In the genomic region with DNA sequence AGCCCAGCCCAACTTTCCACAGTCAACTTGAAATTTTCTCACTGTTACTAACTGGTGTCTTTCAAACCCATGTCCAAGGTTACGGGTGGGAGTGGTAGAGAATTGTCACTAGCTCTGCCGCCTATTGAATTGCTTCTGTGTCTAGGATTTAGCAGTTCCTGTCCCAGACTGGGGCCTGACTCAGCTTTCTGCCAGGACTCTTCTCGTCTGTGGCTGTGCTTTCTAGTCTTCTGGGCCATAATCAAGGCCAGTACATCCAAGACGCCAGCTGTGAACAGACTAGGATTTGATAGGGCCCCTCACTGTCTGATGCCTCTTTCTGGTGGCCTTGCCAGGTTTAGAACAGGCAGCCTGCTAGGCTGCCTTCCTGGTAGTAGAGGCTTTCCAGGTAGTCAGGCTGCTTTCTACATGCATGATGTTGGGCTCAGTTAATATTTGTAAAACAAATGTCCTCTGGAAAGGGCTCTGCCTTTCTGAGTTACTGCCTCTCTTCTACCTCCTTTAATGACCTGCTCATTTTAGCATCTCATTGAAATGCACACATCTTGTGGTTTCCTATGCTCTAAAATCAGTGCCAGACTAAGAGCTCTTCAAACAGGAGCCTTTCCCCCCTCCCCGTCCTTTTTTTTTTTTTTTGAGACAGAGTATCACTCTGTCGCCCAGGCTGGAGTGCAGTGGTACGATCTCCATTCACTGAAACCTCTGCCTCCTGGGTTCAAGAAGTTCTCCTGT, we compare ENCODE assay signal across 13 cellular contexts. TPM values are rescaled to one million over a fixed set of nuclear protein-coding genes. Genes with fewer than 3 reads are reported as not detected.
DNase-seq lines count a peak whose midpoint lies in the region; ATAC-seq and TF ChIP-seq lines count a peak whose summit lies in the region.
"Had no signal": no experiment of that assay in that cellular context is flagged by ENCODE, and none has a peak within 500 bp of the region (broad histone marks: within the 10 kb centered on the region; RNA-seq: fewer than 3 reads in every experiment).

No MANE protein-coding gene starts in this region.

- H3K36me3 ChIP-seq in MM.1S (replicated peaks; ENCODE audit: insufficient read depth, low read length), result no peaks in the 10 kb centered on the region
- H3K36me3 ChIP-seq: cardiac muscle cell had no signal

- H3K9me3 Mint-ChIP-seq in natural killer cell treated with Interleukin-12 subunit alpha and Interleukin-12 subunit beta and Interleukin-15 and Interleukin-18, amount 100 ng/mL, for 72 hours, result peaks cover 4% of the 10 kb centered on the region
- H3K9me3 Mint-ChIP-seq in natural killer cell, result no peaks in the 10 kb centered on the region
- no peaks in the 10 kb centered on the region for H3K9me3 Mint-ChIP-seq in T-helper 1 cell treated with Interleukin-12 subunit alpha and Interleukin-12 subunit beta and Interleukin-4 antibody, amounts not matched to agents 30 μg/mL and 1 μg/mL, for 36 hours
- no peaks in the 10 kb centered on the region for H3K9me3 Mint-ChIP-seq in stimulated activated naive CD8-positive, alpha-beta T cell treated with anti-CD3 and anti-CD28 coated beads, Interleukin-15, Interleukin-2, amounts not matched to agents 100 ng/mL and 50 ng/mL, for 24 hours
- H3K9me3 Mint-ChIP-seq: neural crest cell had no signal

- ATAC-seq in natural killer cell treated with Interleukin-12 subunit alpha and Interleukin-12 subunit beta and Interleukin-15 and Interleukin-18, amount 100 ng/mL, for 72 hours, result peak in 1 of 2 donors; percentile 19
- no peak for ATAC-seq in natural killer cell
- ATAC-seq: HCT116 had no signal

- H3K9me2 ChIP-seq in MM.1S (replicated peaks; ENCODE audit: insufficient read depth, low read length), result no peaks in the 10 kb centered on the region

- peak overlapping the region; percentile 83 to 94 for H3K27ac Mint-ChIP-seq in natural killer cell treated with Interleukin-12 subunit alpha and Interleukin-12 subunit beta and Interleukin-15 and Interleukin-18, amount 100 ng/mL, for 72 hours
- H3K27ac Mint-ChIP-seq in natural killer cell, result peak overlapping the region in 1 of 2 donors; percentile 41
- peak overlapping the region; percentile 31 for H3K27ac Mint-ChIP-seq in T-helper 1 cell treated with Interleukin-12 subunit alpha and Interleukin-12 subunit beta and Interleukin-4 antibody, amounts not matched to agents 30 μg/mL and 1 μg/mL, for 36 hours
- peak overlapping the region; percentile 90 for H3K27ac Mint-ChIP-seq in stimulated activated naive CD8-positive, alpha-beta T cell treated with anti-CD3 and anti-CD28 coated beads, Interleukin-15, Interleukin-2, amounts not matched to agents 100 ng/mL and 50 ng/mL, for 24 hours

- no peak overlapping the region for H3K9ac ChIP-seq in MM.1S (ENCODE audit: low read length)

- no peaks in the 10 kb centered on the region for H3K27me3 Mint-ChIP-seq in natural killer cell treated with Interleukin-12 subunit alpha and Interleukin-12 subunit beta and Interleukin-15 and Interleukin-18, amount 100 ng/mL, for 72 hours
- H3K27me3 Mint-ChIP-seq in natural killer cell (ENCODE audit: low read depth in 2 of 2), result no peaks in the 10 kb centered on the region
- H3K27me3 Mint-ChIP-seq in T-helper 1 cell treated with Interleukin-12 subunit alpha and Interleukin-12 subunit beta and Interleukin-4 antibody, amounts not matched to agents 30 μg/mL and 1 μg/mL, for 36 hours (ENCODE audit: low read depth), result peaks cover 3% of the 10 kb centered on the region
- no peaks in the 10 kb centered on the region for H3K27me3 Mint-ChIP-seq in stimulated activated naive CD8-positive, alpha-beta T cell treated with anti-CD3 and anti-CD28 coated beads, Interleukin-15, Interleukin-2, amounts not matched to agents 100 ng/mL and 50 ng/mL, for 24 hours

- intact Hi-C loops in natural killer cell (cut with micrococcal nuclease), result no loop called here

- peak overlapping the region; percentile 87 for H3K4me3 Mint-ChIP-seq in natural killer cell treated with Interleukin-12 subunit alpha and Interleukin-12 subunit beta and Interleukin-15 and Interleukin-18, amount 100 ng/mL, for 72 hours
- no peak overlapping the region for H3K4me3 Mint-ChIP-seq in natural killer cell
- peak overlapping the region; percentile 21 for H3K4me3 Mint-ChIP-seq in T-helper 1 cell treated with Interleukin-12 subunit alpha and Interleukin-12 subunit beta and Interleukin-4 antibody, amounts not matched to agents 30 μg/mL and 1 μg/mL, for 36 hours
- H3K4me3 Mint-ChIP-seq in stimulated activated naive CD8-positive, alpha-beta T cell treated with anti-CD3 and anti-CD28 coated beads, Interleukin-15, Interleukin-2, amounts not matched to agents 100 ng/mL and 50 ng/mL, for 24 hours, result peak overlapping the region; percentile 48
- H3K4me3 Mint-ChIP-seq: neural crest cell had no signal

- no peak for DNase-seq in natural killer cell treated with Interleukin-12 subunit alpha and Interleukin-12 subunit beta and Interleukin-15 and Interleukin-18, amount 100 ng/mL, for 72 hours (ENCODE audit: low spot score)
- DNase-seq in natural killer cell (no peak), fibroblast of peridontal ligament (ENCODE audit: extremely low read depth) (peak; percentile 10), cerebellum (ENCODE audit: low spot score) (no peak), MM.1S (no peak), NCI-H345 treated with DMSO at 0.1 percent for 48 hours (lab: John Stamatoyannopoulos, UW; ENCODE audit: unreplicated experiment) (no peak)
- DNase-seq: esophagus squamous epithelium, NCI-H2029 had no signal

- no peaks in the 10 kb centered on the region for H3K9me3 ChIP-seq in MM.1S (replicated peaks; ENCODE audit: insufficient read depth, low read length)
- H3K9me3 ChIP-seq: esophagus squamous epithelium had no signal

- no peak overlapping the region for H3K27ac ChIP-seq in MM.1S (ENCODE audit: low read length)
- H3K27ac ChIP-seq: cardiac muscle cell, esophagus squamous epithelium had no signal

- peaks cover 11% of the 10 kb centered on the region for H3K36me3 Mint-ChIP-seq in natural killer cell treated with Interleukin-12 subunit alpha and Interleukin-12 subunit beta and Interleukin-15 and Interleukin-18, amount 100 ng/mL, for 72 hours
- no peaks in the 10 kb centered on the region for H3K36me3 Mint-ChIP-seq in natural killer cell
- peaks cover 22% of the 10 kb centered on the region for H3K36me3 Mint-ChIP-seq in T-helper 1 cell treated with Interleukin-12 subunit alpha and Interleukin-12 subunit beta and Interleukin-4 antibody, amounts not matched to agents 30 μg/mL and 1 μg/mL, for 36 hours (ENCODE audit: low read depth)
- H3K36me3 Mint-ChIP-seq in stimulated activated naive CD8-positive, alpha-beta T cell treated with anti-CD3 and anti-CD28 coated beads, Interleukin-15, Interleukin-2, amounts not matched to agents 100 ng/mL and 50 ng/mL, for 24 hours (ENCODE audit: low read depth), result peaks cover 26% of the 10 kb centered on the region

- peaks cover 7% of the 10 kb centered on the region; the same call in 1 of the 2 replicates for H3K4me1 ChIP-seq in MM.1S (ENCODE audit: low read length)

- no peak overlapping the region for H2AFZ ChIP-seq in MM.1S (ENCODE audit: low read length)

- no peaks in the 10 kb centered on the region for H3K27me3 ChIP-seq in MM.1S (replicated peaks; ENCODE audit: insufficient read depth, low read length)
- H3K27me3 ChIP-seq: cardiac muscle cell, esophagus squamous epithelium had no signal

- H3F3A ChIP-seq in MM.1S (ENCODE audit: insufficient read depth, low read length), result peaks cover 5% of the 10 kb centered on the region; the same call in 1 of the 2 replicates

- no peaks in the 10 kb centered on the region for H3K79me2 ChIP-seq in MM.1S (ENCODE audit: low read length)

- no peaks in the 10 kb centered on the region for H4K20me1 ChIP-seq in MM.1S (ENCODE audit: insufficient read depth, low read length)

- no peak overlapping the region for H3K4me2 ChIP-seq in MM.1S (ENCODE audit: low read depth, low read length)

- TF ChIP-seq CTCF in natural killer cell (IDR thresholded peaks at IDR 0.05), result no peak
- no peak for TF ChIP-seq CTCF in MM.1S (IDR thresholded peaks at IDR 0.05; ENCODE audit: low read length)

- no peak overlapping the region for H3K4me3 ChIP-seq in MM.1S (ENCODE audit: low read length)
- H3K4me3 ChIP-seq: cardiac muscle cell, esophagus squamous epithelium had no signal

- H3K4me1 Mint-ChIP-seq in natural killer cell treated with Interleukin-12 subunit alpha and Interleukin-12 subunit beta and Interleukin-15 and Interleukin-18, amount 100 ng/mL, for 72 hours (ENCODE audit: low read depth in 2 of 2), result peaks cover 55% of the 10 kb centered on the region in 2 donors
- H3K4me1 Mint-ChIP-seq in natural killer cell, result peaks cover 5 to 6% of the 10 kb centered on the region in 2 donors
- peaks cover 54% of the 10 kb centered on the region for H3K4me1 Mint-ChIP-seq in T-helper 1 cell treated with Interleukin-12 subunit alpha and Interleukin-12 subunit beta and Interleukin-4 antibody, amounts not matched to agents 30 μg/mL and 1 μg/mL, for 36 hours (ENCODE audit: low read depth)
- peaks cover 94% of the 10 kb centered on the region for H3K4me1 Mint-ChIP-seq in stimulated activated naive CD8-positive, alpha-beta T cell treated with anti-CD3 and anti-CD28 coated beads, Interleukin-15, Interleukin-2, amounts not matched to agents 100 ng/mL and 50 ng/mL, for 24 hours (ENCODE audit: low read depth)
- H3K4me1 Mint-ChIP-seq: neural crest cell had no signal

RNA-seq across cellular contexts. Expression of a gene that starts 13.1 kb away (rescaled TPM):
- 10 to 100 TPM; 42.7 to 64.3 TPM for total RNA-seq in natural killer cell treated with Interleukin-12 subunit alpha and Interleukin-12 subunit beta and Interleukin-15 and Interleukin-18, amount 100 ng/mL, for 72 hours
- total RNA-seq in natural killer cell (10 to 100 TPM; 12.7 to 24.2 (median 18.2) TPM), cerebellum (39.4 TPM)

RNA-seq across cellular contexts. Expression of a gene that starts 44.4 kb away (rescaled TPM):
- total RNA-seq in natural killer cell treated with Interleukin-12 subunit alpha and Interleukin-12 subunit beta and Interleukin-15 and Interleukin-18, amount 100 ng/mL, for 72 hours, result 100 to 1,000 TPM in 1 of 2 donors, 10 to 100 TPM in 1; 89.3 to 143 TPM
- total RNA-seq in natural killer cell (10 to 100 TPM; 26.0 to 36.9 (median 34.0) TPM), cerebellum (34.3 TPM)
